ENCODE assay signal across 1 cellular context in genomic region chr20:40275738-40276137, GRCh38.
TF ChIP-seq lines count a peak whose summit lies in the region.

No MANE protein-coding gene starts in this region.

TF ChIP-seq in SK-N-SH treated with all-trans-retinoic acid at 6 μM for 48 hours, 23 proteins besides CTCF, POLR2A, EP300 and RAD21 (continued from another document):
- TF ChIP-seq, protein P1, sequence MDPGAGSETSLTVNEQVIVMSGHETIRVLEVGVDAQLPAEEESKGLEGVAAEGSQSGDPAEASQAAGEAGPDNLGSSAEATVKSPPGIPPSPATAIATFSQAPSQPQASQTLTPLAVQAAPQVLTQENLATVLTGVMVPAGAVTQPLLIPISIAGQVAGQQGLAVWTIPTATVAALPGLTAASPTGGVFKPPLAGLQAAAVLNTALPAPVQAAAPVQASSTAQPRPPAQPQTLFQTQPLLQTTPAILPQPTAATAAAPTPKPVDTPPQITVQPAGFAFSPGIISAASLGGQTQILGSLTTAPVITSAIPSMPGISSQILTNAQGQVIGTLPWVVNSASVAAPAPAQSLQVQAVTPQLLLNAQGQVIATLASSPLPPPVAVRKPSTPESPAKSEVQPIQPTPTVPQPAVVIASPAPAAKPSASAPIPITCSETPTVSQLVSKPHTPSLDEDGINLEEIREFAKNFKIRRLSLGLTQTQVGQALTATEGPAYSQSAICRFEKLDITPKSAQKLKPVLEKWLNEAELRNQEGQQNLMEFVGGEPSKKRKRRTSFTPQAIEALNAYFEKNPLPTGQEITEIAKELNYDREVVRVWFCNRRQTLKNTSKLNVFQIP (CRISPR knock-in tag; IDR thresholded peaks at IDR 0.05; ENCODE audit: borderline replicate concordance, low read depth) = no peak
- TF ChIP-seq ZNF70 (CRISPR knock-in tag; IDR thresholded peaks at IDR 0.05) (no peak), ARNTL (CRISPR knock-in tag; IDR thresholded peaks at IDR 0.05; ENCODE audit: borderline replicate concordance, low read depth) (no peak), TOX (CRISPR knock-in tag; IDR thresholded peaks at IDR 0.05; ENCODE audit: borderline replicate concordance) (no peak)
